Comparison of ENCODE assay signal across 8 cellular contexts in genomic region chr5:38420691-38421395, GRCh38.
A peak's percentile ranks its signal among the peaks of the same experiment; 100 is the strongest.
DNase-seq lines count a peak whose midpoint lies in the region; ATAC-seq, FAIRE-seq and TF ChIP-seq lines count a peak whose summit lies in the region.

No MANE protein-coding gene starts in this region.

- H3K27ac Mint-ChIP-seq in nephron progenitor cell, result no peak overlapping the region

- no peak for ATAC-seq in GM19395 (IDR thresholded peaks at IDR 0.05; ENCODE audit: unreplicated experiment)

- H3K27ac ChIP-seq in esophagus muscularis mucosa (replicated peaks in 1 of 4), result no peak overlapping the region
- H3K27ac ChIP-seq in effector memory CD4-positive, alpha-beta T cell (ENCODE audit: insufficient read depth, low read length, poor library complexity, severe bottlenecking), result no peak overlapping the region

- H3K4me1 ChIP-seq in esophagus muscularis mucosa, result no peaks in the 10 kb centered on the region
- no peaks in the 10 kb centered on the region for H3K4me1 ChIP-seq in effector memory CD4-positive, alpha-beta T cell (ENCODE audit: control insufficient read depth, insufficient read depth, low read length, poor library complexity, severe bottlenecking)

- WGBS in esophagus muscularis mucosa, result 55% methylated on average over 6 of the region's 6 CpGs

- H3K27me3 Mint-ChIP-seq in nephron progenitor cell (ENCODE audit: low read depth, poor library complexity), result peaks cover 4% of the 10 kb centered on the region

- no peaks in the 10 kb centered on the region for H3K27me3 ChIP-seq in esophagus muscularis mucosa
- H3K27me3 ChIP-seq in effector memory CD4-positive, alpha-beta T cell (replicated peaks; ENCODE audit: control insufficient read depth, insufficient read depth, low read length, poor library complexity, severe bottlenecking), result peaks cover 5% of the 10 kb centered on the region

- H3K4me3 ChIP-seq in esophagus muscularis mucosa, result no peak overlapping the region
- H3K4me3 ChIP-seq in effector memory CD4-positive, alpha-beta T cell (ENCODE audit: insufficient read depth, low read depth, low read length, poor library complexity, severe bottlenecking), result no peak overlapping the region

- H3K4me3 Mint-ChIP-seq in nephron progenitor cell, result no peak overlapping the region

- H3K4me1 Mint-ChIP-seq in nephron progenitor cell, result peaks cover 52% of the 10 kb centered on the region

- no peaks in the 10 kb centered on the region for H3K36me3 ChIP-seq in esophagus muscularis mucosa
- H3K36me3 ChIP-seq in effector memory CD4-positive, alpha-beta T cell (ENCODE audit: control insufficient read depth, insufficient read depth, low read length), result no peaks in the 10 kb centered on the region

- H3K36me3 Mint-ChIP-seq in nephron progenitor cell (ENCODE audit: low read depth), result peaks cover 4% of the 10 kb centered on the region

- no peak for TF ChIP-seq POLR2A in esophagus muscularis mucosa (IDR thresholded peaks at IDR 0.05; ENCODE audit: low read depth)

- no peak for TF ChIP-seq EP300 in esophagus muscularis mucosa (IDR thresholded peaks at IDR 0.05)

- intact Hi-C loops in esophagus muscularis mucosa (cut with DNase I), result no loop called here

- no peaks in the 10 kb centered on the region for H3K9me3 Mint-ChIP-seq in nephron progenitor cell

- peak; percentile 72 for DNase-seq in AG20443 (ENCODE audit: low spot score)
- no peak for DNase-seq in GM18507 (ENCODE audit: extremely low spot score, insufficient read length, low read depth)
- DNase-seq in NCI-H1105 (lab: John Stamatoyannopoulos, UW), result peak; percentile 56
- DNase-seq in SW 1271 (lab: John Stamatoyannopoulos, UW), result peak; percentile 48 to 72
- no peak for DNase-seq in esophagus muscularis mucosa (ENCODE audit: extremely low spot score)
- peak; percentile 67 for DNase-seq in nephron progenitor cell
- no peak for DNase-seq in effector memory CD4-positive, alpha-beta T cell

- peak; percentile 62 for FAIRE-seq in GM18507 (lab: Jason Lieb, UNC)

- TF ChIP-seq CTCF in esophagus muscularis mucosa (IDR thresholded peaks at IDR 0.05) (peak; percentile 69 to 81 (median 74)), nephron progenitor cell (IDR thresholded peaks at IDR 0.05) (peak; percentile 69)

- no peaks in the 10 kb centered on the region for H3K9me3 ChIP-seq in esophagus muscularis mucosa
- no peaks in the 10 kb centered on the region for H3K9me3 ChIP-seq in effector memory CD4-positive, alpha-beta T cell (ENCODE audit: control insufficient read depth, low read length)

Comparison
In these comparisons a context has a peak if more than half of its experiments do, and no peak if none do; other contexts are left out.
1. DNase-seq: peak in AG20443 (single experiment), NCI-H1105 (single experiment), SW 1271 (2 of 2) and nephron progenitor cell (single experiment); none in GM18507 (single experiment), esophagus muscularis mucosa (single experiment) and effector memory CD4-positive, alpha-beta T cell (0 of 3).